ENCODE assay signal across 13 cellular contexts in genomic region chr7:55127135-55127551, GRCh38.
A peak's percentile ranks its signal among the peaks of the same experiment; 100 is the strongest.
DNase-seq lines count a peak whose midpoint lies in the region; ATAC-seq and TF ChIP-seq lines count a peak whose summit lies in the region.
"Had no signal": no experiment of that assay in that cellular context is flagged by ENCODE, and none has a peak within 500 bp of the region (broad histone marks: within the 10 kb centered on the region; RNA-seq: fewer than 3 reads in every experiment).

No MANE protein-coding gene starts in this region.

- dilution Hi-C loops in IMR-90 (cut with HindIII; ENCODE audit: low sequenced_read_pairs, unreplicated experiment), result no loop called here

- H2BK120ac ChIP-seq in IMR-90 (ENCODE audit: low read depth, low read length), result peak overlapping the region; percentile 98

- ATAC-seq in IMR-90 (ENCODE audit: low read depth) (no peak), GM18520 (IDR thresholded peaks at IDR 0.05; ENCODE audit: unreplicated experiment) (no peak), HG03095 (IDR thresholded peaks at IDR 0.05; ENCODE audit: unreplicated experiment) (no peak)
- ATAC-seq: activated CD8-positive, alpha-beta memory T cell treated with anti-CD3 and anti-CD28 coated beads, Interleukin-2, amount 10 ng/mL, durations not matched to agents 7 days and 5 days; activated naive CD4-positive, alpha-beta T cell treated with anti-CD3 and anti-CD28 coated beads, Interleukin-2, amount 50 U/mL, for 72 hours had no signal

- no peak for TF ChIP-seq EP300 in suprapubic skin (IDR thresholded peaks at IDR 0.05)

- H3K56ac ChIP-seq in IMR-90 (ENCODE audit: extremely low read depth, insufficient read depth, low read length), result peak overlapping the region; percentile 29; the same call in 1 of the 2 replicates

- no peak overlapping the region for H2AFZ ChIP-seq in IMR-90 (replicated peaks; ENCODE audit: low read length, poor library complexity)
- no peak overlapping the region for H2AFZ ChIP-seq in hepatocyte

- no CpG with 5 or more reads among the region's 3 CpGs for WGBS in IMR-90 (ENCODE audit: extremely low coverage in 2 of 2, insufficient read length in 1 of 2), 2 experiments
- WGBS in hepatocyte (ENCODE audit: low lambda C conversion rate, missing lambda C conversion rate), result 64% methylated on average over 3 of the region's 3 CpGs
- 61% methylated on average over 3 of the region's 3 CpGs for WGBS in suprapubic skin

- H3K4me3 ChIP-seq in IMR-90 (ENCODE audit: insufficient read depth, low read depth, low read length), result no peak overlapping the region
- no peak overlapping the region for H3K4me3 ChIP-seq in hepatocyte
- H3K4me3 ChIP-seq in suprapubic skin, result no peak overlapping the region

- peak overlapping the region; percentile 4 to 92 for H4K8ac ChIP-seq in IMR-90 (ENCODE audit: low read depth in 2 of 2, low read length in 2 of 2)

- H3K9me1 ChIP-seq in IMR-90 (ENCODE audit: insufficient read depth, low read length), result peaks cover 25% of the 10 kb centered on the region

- no peak overlapping the region for H2AK9ac ChIP-seq in IMR-90 (replicated peaks; ENCODE audit: low read depth, low read length, poor library complexity)

- H3K9me3 ChIP-seq in IMR-90 (ENCODE audit: control insufficient read depth, insufficient read depth, low read length), result no peaks in the 10 kb centered on the region
- H3K9me3 ChIP-seq in hepatocyte (ENCODE audit: low read depth), result no peaks in the 10 kb centered on the region
- H3K9me3 ChIP-seq in suprapubic skin, result no peaks in the 10 kb centered on the region

- H4K5ac ChIP-seq in IMR-90 (ENCODE audit: low read depth, low read length), result peak overlapping the region; percentile 35; the same call in 1 of the 2 replicates

- no peak overlapping the region for H3K9ac ChIP-seq in IMR-90 (ENCODE audit: low read depth, low read length)

- peaks cover 53% of the 10 kb centered on the region for H3K4me1 ChIP-seq in IMR-90 (ENCODE audit: control insufficient read depth, insufficient read depth, low read length)
- H3K4me1 ChIP-seq in hepatocyte (ENCODE audit: insufficient read depth), result peaks cover 46% of the 10 kb centered on the region
- H3K4me1 ChIP-seq in suprapubic skin, result peaks cover 96% of the 10 kb centered on the region

- H4K20me1 ChIP-seq in IMR-90 (ENCODE audit: insufficient read depth, low read length) (no peaks in the 10 kb centered on the region), hepatocyte (ENCODE audit: insufficient read depth, poor library complexity, severe bottlenecking) (no peaks in the 10 kb centered on the region)

- H3K27me3 ChIP-seq in IMR-90 (ENCODE audit: control insufficient read depth, insufficient read depth, low read length) (no peaks in the 10 kb centered on the region), hepatocyte (no peaks in the 10 kb centered on the region), suprapubic skin (no peaks in the 10 kb centered on the region)

- in situ Hi-C loops in IMR-90 (cut with MboI; ENCODE audit: low sequenced_read_pairs), result no loop called here

- POLR2A ChIA-PET in IMR-90 (lab: Charles Lee; ENCODE audit: unreplicated experiment), result no interaction called here

- H2BK5ac ChIP-seq in IMR-90 (ENCODE audit: low read depth, low read length, poor library complexity, severe bottlenecking), result peak overlapping the region; percentile 97

- DNase-seq in IMR-90, result no peak
- DNase-seq in hepatocyte (ENCODE audit: low spot score), result no peak
- DNase-seq in suprapubic skin (ENCODE audit: low spot score in 2 of 2), result no peak
- no peak for DNase-seq in activated effector memory CD4-positive, alpha-beta T cell treated with anti-CD3 and anti-CD28 coated beads, Interleukin-2, amount 50 U/mL, for 16 hours
- DNase-seq: activated CD8-positive, alpha-beta memory T cell treated with anti-CD3 and anti-CD28 coated beads, Interleukin-2, amount 10 ng/mL, durations not matched to agents 7 days and 5 days; CD4-positive, alpha-beta memory T cell; H9; NCI-H526; stimulated activated CD8-positive, alpha-beta memory T cell treated with anti-CD3 and anti-CD28 coated beads, Interleukin-4, amount 100 ng/mL, for 48 hours had no signal

- no peak for TF ChIP-seq POLR2A in IMR-90 (IDR thresholded peaks at IDR 0.05; ENCODE audit: low read depth, low read length)
- no peak for TF ChIP-seq POLR2A in suprapubic skin (IDR thresholded peaks at IDR 0.05)

- BruUV-seq in IMR-90 (replicated peaks; lab: Mats Ljungman, UMichigan), result no TSS peak

- peaks cover 7% of the 10 kb centered on the region for H3K36me3 ChIP-seq in IMR-90 (ENCODE audit: control insufficient read depth, insufficient read depth, low read length)
- H3K36me3 ChIP-seq in hepatocyte (replicated peaks; ENCODE audit: insufficient read depth, low read depth), result no peaks in the 10 kb centered on the region
- H3K36me3 ChIP-seq in suprapubic skin, result no peaks in the 10 kb centered on the region

- H3K14ac ChIP-seq in IMR-90 (replicated peaks; ENCODE audit: low read depth, low read length), result peak overlapping the region; percentile 30

- H2AK5ac ChIP-seq in IMR-90 (ENCODE audit: low read depth, low read length), result no peak overlapping the region

- no peak for TF ChIP-seq RAD21 in IMR-90 (IDR thresholded peaks at IDR 0.05; ENCODE audit: low read length)

- peaks cover 29% of the 10 kb centered on the region for H3K79me2 ChIP-seq in hepatocyte

- H3K18ac ChIP-seq in IMR-90 (ENCODE audit: low read depth, low read length), result peak overlapping the region; percentile 59; the same call in 1 of the 2 replicates

- H2BK20ac ChIP-seq in IMR-90 (ENCODE audit: low read depth, low read length), result peak overlapping the region; percentile 33; the same call in 1 of the 2 replicates

- peak overlapping the region; percentile 31; the same call in 1 of the 2 replicates for H3K4me2 ChIP-seq in IMR-90 (ENCODE audit: low read depth, low read length)
- no peak overlapping the region for H3K4me2 ChIP-seq in hepatocyte

- peak overlapping the region; percentile 36; the same call in 1 of the 2 replicates for H3K23ac ChIP-seq in IMR-90 (ENCODE audit: low read depth, low read length)

- CTCF ChIA-PET in IMR-90 (lab: Yijun Ruan, JAX), result no interaction called here

- H3K27ac ChIP-seq in IMR-90 (ENCODE audit: insufficient read depth, low read length), result peak overlapping the region; percentile 95; the same call in 1 of the 2 replicates
- H3K27ac ChIP-seq in VCaP, result peak overlapping the region; percentile 55; the same call in 1 of the 2 replicates
- H3K27ac ChIP-seq in hepatocyte, result peak overlapping the region; percentile 54
- peak overlapping the region; percentile 91 for H3K27ac ChIP-seq in suprapubic skin

- TF ChIP-seq CTCF in IMR-90 (conservative IDR thresholded peaks at IDR 0.05; ENCODE audit: low read depth, low read length) (no peak), VCaP (conservative IDR thresholded peaks at IDR 0.05) (no peak), hepatocyte (IDR thresholded peaks at IDR 0.05; ENCODE audit: poor library complexity) (no peak), suprapubic skin (IDR thresholded peaks at IDR 0.05) (no peak)

- no peak overlapping the region for H4K91ac ChIP-seq in IMR-90 (ENCODE audit: insufficient read depth, low read depth, low read length)

- H3K79me1 ChIP-seq in IMR-90 (ENCODE audit: low read depth in 1 of 2, low read length in 2 of 2), result peaks cover 28 to 77% of the 10 kb centered on the region in 2 experiments

- no peaks in the 10 kb centered on the region for H3K9me2 ChIP-seq in hepatocyte (replicated peaks; ENCODE audit: insufficient read depth)

- intact Hi-C loops in IMR-90 (cut with micrococcal nuclease), result no loop called here

- peak overlapping the region; percentile 95 for H3K4ac ChIP-seq in IMR-90 (ENCODE audit: low read depth, low read length)

- no peak overlapping the region for H2BK15ac ChIP-seq in IMR-90 (ENCODE audit: low read depth, low read length)

TF ChIP-seq in IMR-90, 13 proteins besides CTCF, POLR2A, EP300 and RAD21:
- TF ChIP-seq FOS (IDR thresholded peaks at IDR 0.05; ENCODE audit: low read depth, low read length), result no peak
- TF ChIP-seq NFE2L2 (IDR thresholded peaks at IDR 0.05; ENCODE audit: low read depth, low read length), result no peak
- TF ChIP-seq RCOR1 (IDR thresholded peaks at IDR 0.05; ENCODE audit: insufficient replicate concordance, low read length), result no peak
- TF ChIP-seq SMC3 (IDR thresholded peaks at IDR 0.05; ENCODE audit: low read depth, low read length), result no peak
- TF ChIP-seq MAFK (IDR thresholded peaks at IDR 0.05; ENCODE audit: low read depth, low read length), result no peak
- TF ChIP-seq MAZ (IDR thresholded peaks at IDR 0.05; ENCODE audit: borderline replicate concordance, low read depth, low read length), result no peak
- TF ChIP-seq CEBPB (IDR thresholded peaks at IDR 0.05; ENCODE audit: low read depth, low read length), result no peak
- TF ChIP-seq CHD1 (IDR thresholded peaks at IDR 0.05; ENCODE audit: low read depth, low read length), result no peak
